7 cellular contexts compared by ENCODE assay signal in genomic region chr7:727104-727805, GRCh38. TPM values are rescaled to one million over a fixed set of nuclear protein-coding genes. Genes with fewer than 3 reads are reported as not detected.
DNase-seq lines count a peak whose midpoint lies in the region; ATAC-seq and TF ChIP-seq lines count a peak whose summit lies in the region.

Gene PRKAR1B (minus strand): TSS chr7:727281. CDS start chr7:711505, 15,776 bp downstream.

- H3K27ac Mint-ChIP-seq in activated T-cell treated with anti-CD3 and anti-CD28 coated beads, Interleukin-2, amount 50 U/mL, for 72 hours = peak within 1 kb of the TSS; percentile 62
- peak within 1 kb of the TSS; percentile 52 for H3K27ac Mint-ChIP-seq in osteocyte (ENCODE audit: unreplicated experiment)

- H3K36me3 Mint-ChIP-seq in activated T-cell treated with anti-CD3 and anti-CD28 coated beads, Interleukin-2, amount 50 U/mL, for 72 hours (ENCODE audit: insufficient read depth in 2 of 2) = peaks cover 21% of the 10 kb centered on the region in 2 donors
- peaks cover 5% of the 10 kb centered on the region for H3K36me3 Mint-ChIP-seq in osteocyte (ENCODE audit: unreplicated experiment)

- H3K4me1 Mint-ChIP-seq in activated T-cell treated with anti-CD3 and anti-CD28 coated beads, Interleukin-2, amount 50 U/mL, for 72 hours (ENCODE audit: low read depth) = peaks cover 33% of the 10 kb centered on the region
- peaks cover 21% of the 10 kb centered on the region for H3K4me1 Mint-ChIP-seq in osteocyte (ENCODE audit: unreplicated experiment)

- DNase-seq in NCI-H1417 (lab: John Stamatoyannopoulos, UW) (peak in 2 of 3 experiments; percentile 29 to 86), germinal center (ENCODE audit: low spot score) (peak; percentile 67), osteocyte (ENCODE audit: extremely low spot score, unreplicated experiment) (no peak), COLO829 (ENCODE audit: low spot score) (no peak)
- peak; percentile 17 to 42 for DNase-seq in activated T-cell treated with anti-CD3 and anti-CD28 coated beads, Interleukin-2, amount 50 U/mL, for 72 hours

- H3K9me3 Mint-ChIP-seq in activated T-cell treated with anti-CD3 and anti-CD28 coated beads, Interleukin-2, amount 50 U/mL, for 72 hours = no peaks in the 10 kb centered on the region
- H3K9me3 Mint-ChIP-seq in osteocyte (ENCODE audit: unreplicated experiment) = no peaks in the 10 kb centered on the region

- TF ChIP-seq CTCF in osteocyte (IDR thresholded peaks at IDR 0.05) = no peak

- peak within 1 kb of the TSS; percentile 84 to 89 for H3K4me3 Mint-ChIP-seq in activated T-cell treated with anti-CD3 and anti-CD28 coated beads, Interleukin-2, amount 50 U/mL, for 72 hours
- peak within 1 kb of the TSS; percentile 79 for H3K4me3 Mint-ChIP-seq in osteocyte (ENCODE audit: unreplicated experiment)

- H3K27me3 Mint-ChIP-seq in activated T-cell treated with anti-CD3 and anti-CD28 coated beads, Interleukin-2, amount 50 U/mL, for 72 hours (ENCODE audit: low read depth) = no peaks in the 10 kb centered on the region
- H3K27me3 Mint-ChIP-seq in osteocyte (ENCODE audit: unreplicated experiment) = no peaks in the 10 kb centered on the region

- peak; percentile 28 for ATAC-seq in GM18520 (IDR thresholded peaks at IDR 0.05; ENCODE audit: unreplicated experiment)
- ATAC-seq in HG02571 (IDR thresholded peaks at IDR 0.05; ENCODE audit: unreplicated experiment) = peak; percentile 43
- ATAC-seq in activated T-cell treated with anti-CD3 and anti-CD28 coated beads, Interleukin-2, amount 50 U/mL, for 72 hours (replicated peaks in 1 of 2) = peak; percentile 56 to 60

RNA-seq across cellular contexts. Expression of gene PRKAR1B, which starts in this region (rescaled TPM):
- total RNA-seq in activated T-cell treated with anti-CD3 and anti-CD28 coated beads, Interleukin-2, amount 50 U/mL, for 72 hours = 10 to 100 TPM; 33.6 to 43.5 TPM
- total RNA-seq in osteocyte = 10.9 and 12.0 TPM in 2 replicates

Comparison
In these comparisons a context has a peak if more than half of its experiments do, and no peak if none do; other contexts are left out.
1. DNase-seq: peak in NCI-H1417 (2 of 3), activated T-cell treated with anti-CD3 and anti-CD28 coated beads, Interleukin-2, amount 50 U/mL, for 72 hours (2 of 2) and germinal center (single experiment); none in osteocyte (single experiment) and COLO829 (single experiment).
2. Peak in every context shown above with its lines, with median percentiles within 50 percentile points of each other: ATAC-seq.